ENCODE assay signal across 1 cellular context in genomic region chr11:65477271-65478029, GRCh38.
A peak's percentile ranks its signal among the peaks of the same experiment; 100 is the strongest.
TF ChIP-seq lines count a peak whose summit lies in the region.

No MANE protein-coding gene starts in this region.

TF ChIP-seq in K562, 482 proteins besides CTCF, POLR2A, EP300 and RAD21 (continued from another document and continues in another):
- TF ChIP-seq, protein P1, sequence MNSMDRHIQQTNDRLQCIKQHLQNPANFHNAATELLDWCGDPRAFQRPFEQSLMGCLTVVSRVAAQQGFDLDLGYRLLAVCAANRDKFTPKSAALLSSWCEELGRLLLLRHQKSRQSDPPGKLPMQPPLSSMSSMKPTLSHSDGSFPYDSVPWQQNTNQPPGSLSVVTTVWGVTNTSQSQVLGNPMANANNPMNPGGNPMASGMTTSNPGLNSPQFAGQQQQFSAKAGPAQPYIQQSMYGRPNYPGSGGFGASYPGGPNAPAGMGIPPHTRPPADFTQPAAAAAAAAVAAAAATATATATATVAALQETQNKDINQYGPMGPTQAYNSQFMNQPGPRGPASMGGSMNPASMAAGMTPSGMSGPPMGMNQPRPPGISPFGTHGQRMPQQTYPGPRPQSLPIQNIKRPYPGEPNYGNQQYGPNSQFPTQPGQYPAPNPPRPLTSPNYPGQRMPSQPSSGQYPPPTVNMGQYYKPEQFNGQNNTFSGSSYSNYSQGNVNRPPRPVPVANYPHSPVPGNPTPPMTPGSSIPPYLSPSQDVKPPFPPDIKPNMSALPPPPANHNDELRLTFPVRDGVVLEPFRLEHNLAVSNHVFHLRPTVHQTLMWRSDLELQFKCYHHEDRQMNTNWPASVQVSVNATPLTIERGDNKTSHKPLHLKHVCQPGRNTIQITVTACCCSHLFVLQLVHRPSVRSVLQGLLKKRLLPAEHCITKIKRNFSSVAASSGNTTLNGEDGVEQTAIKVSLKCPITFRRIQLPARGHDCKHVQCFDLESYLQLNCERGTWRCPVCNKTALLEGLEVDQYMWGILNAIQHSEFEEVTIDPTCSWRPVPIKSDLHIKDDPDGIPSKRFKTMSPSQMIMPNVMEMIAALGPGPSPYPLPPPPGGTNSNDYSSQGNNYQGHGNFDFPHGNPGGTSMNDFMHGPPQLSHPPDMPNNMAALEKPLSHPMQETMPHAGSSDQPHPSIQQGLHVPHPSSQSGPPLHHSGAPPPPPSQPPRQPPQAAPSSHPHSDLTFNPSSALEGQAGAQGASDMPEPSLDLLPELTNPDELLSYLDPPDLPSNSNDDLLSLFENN (IDR thresholded peaks at IDR 0.05; ENCODE audit: low read depth in 2 of 2, low read length in 2 of 2): peak in 1 of 2 experiments; percentile 80; a peak in 2 of 4 replicates
- TF ChIP-seq CHD4 (IDR thresholded peaks at IDR 0.05; ENCODE audit: insufficient read depth, insufficient replicate concordance, low read depth, low read length, poor library complexity, severe bottlenecking) (no peak), MAX (CRISPR knock-in tag; IDR thresholded peaks at IDR 0.05) (peak; percentile 72; the same call in 1 of the 2 replicates), MTF1 (CRISPR knock-in tag; IDR thresholded peaks at IDR 0.05; ENCODE audit: borderline replicate concordance) (no peak), TARDBP (IDR thresholded peaks at IDR 0.05) (peak; percentile 17; the same call in 1 of the 2 replicates), SUPT5H (IDR thresholded peaks at IDR 0.05) (peak; percentile 94), NFIC (IDR thresholded peaks at IDR 0.05) (0 out of 2 replicates have a peak, but pooled peaks have one; percentile 11), XRCC5 (IDR thresholded peaks at IDR 0.05; ENCODE audit: low read depth, low read length) (peak; percentile 41; the same call in 1 of the 2 replicates), EP400 (IDR thresholded peaks at IDR 0.05) (peak; percentile 85), SREBF1 (IDR thresholded peaks at IDR 0.05; ENCODE audit: borderline replicate concordance, low read depth, low read length) (0 out of 2 replicates have a peak, but pooled peaks have one; percentile 36), PHF20 (IDR thresholded peaks at IDR 0.05; ENCODE audit: partially characterized antibody) (peak; percentile 11), ZNF23 (CRISPR knock-in tag; IDR thresholded peaks at IDR 0.05) (no peak), ZNF184 (CRISPR knock-in tag; IDR thresholded peaks at IDR 0.05) (no peak), TAF1 (IDR thresholded peaks at IDR 0.05; ENCODE audit: control insufficient read depth, extremely low read depth, insufficient read depth, low read length, severe bottlenecking) (peak; percentile 96), ZBTB40 (IDR thresholded peaks at IDR 0.05) (peak; percentile 83), ZBTB40 (CRISPR knock-in tag; IDR thresholded peaks at IDR 0.05) (no peak), ELF2 (CRISPR knock-in tag; IDR thresholded peaks at IDR 0.05) (peak; percentile 74), CTBP1 (IDR thresholded peaks at IDR 0.05; ENCODE audit: borderline replicate concordance) (peak; percentile 84), ARID2 (IDR thresholded peaks at IDR 0.05) (peak; percentile 39; the same call in 1 of the 2 replicates), KDM4B (IDR thresholded peaks at IDR 0.05; ENCODE audit: borderline replicate concordance in 2 of 2, low read depth in 1 of 2) (no peak; a peak in 1 of 4 replicates), MED1 (CRISPR knock-in tag; IDR thresholded peaks at IDR 0.05; ENCODE audit: borderline replicate concordance) (no peak), KLF1 (tag; IDR thresholded peaks at IDR 0.05) (peak; percentile 95), NR3C1 (CRISPR knock-in tag; IDR thresholded peaks at IDR 0.05) (no peak), ZNF263 (CRISPR knock-in tag; IDR thresholded peaks at IDR 0.05; ENCODE audit: borderline replicate concordance) (peak; percentile 57; the same call in 1 of the 2 replicates), ATF7 (IDR thresholded peaks at IDR 0.05) (peak; percentile 90), ZBTB5 (IDR thresholded peaks at IDR 0.05) (no peak; the same call in 1 of the 2 replicates), RBM25 (IDR thresholded peaks at IDR 0.05; ENCODE audit: low read depth, low read length, severe bottlenecking) (peak; percentile 7), CREB1 (IDR thresholded peaks at IDR 0.05) (peak; percentile 49; the same call in 1 of the 2 replicates), CREB1 (CRISPR knock-in tag; IDR thresholded peaks at IDR 0.05) (peak; percentile 57; the same call in 1 of the 2 replicates), ZNF644 (tag; IDR thresholded peaks at IDR 0.05; ENCODE audit: low read depth) (peak; percentile 22; the same call in 1 of the 2 replicates), ZNF232 (CRISPR knock-in tag; IDR thresholded peaks at IDR 0.05) (no peak), JUND (IDR thresholded peaks at IDR 0.05; ENCODE audit: borderline replicate concordance, low read depth, low read length) (peak; percentile 97), JUND (tag; IDR thresholded peaks at IDR 0.05; ENCODE audit: borderline replicate concordance, low read depth, low read length) (peak; percentile 94; the same call in 2 of the 3 replicates), RBBP5 (IDR thresholded peaks at IDR 0.05; ENCODE audit: borderline replicate concordance, insufficient read depth, low read length, poor library complexity, severe bottlenecking) (peak; percentile 82), ZBTB34 (CRISPR knock-in tag; IDR thresholded peaks at IDR 0.05) (no peak), ZNF324 (CRISPR knock-in tag; IDR thresholded peaks at IDR 0.05) (no peak)
- TF ChIP-seq, protein P2, sequence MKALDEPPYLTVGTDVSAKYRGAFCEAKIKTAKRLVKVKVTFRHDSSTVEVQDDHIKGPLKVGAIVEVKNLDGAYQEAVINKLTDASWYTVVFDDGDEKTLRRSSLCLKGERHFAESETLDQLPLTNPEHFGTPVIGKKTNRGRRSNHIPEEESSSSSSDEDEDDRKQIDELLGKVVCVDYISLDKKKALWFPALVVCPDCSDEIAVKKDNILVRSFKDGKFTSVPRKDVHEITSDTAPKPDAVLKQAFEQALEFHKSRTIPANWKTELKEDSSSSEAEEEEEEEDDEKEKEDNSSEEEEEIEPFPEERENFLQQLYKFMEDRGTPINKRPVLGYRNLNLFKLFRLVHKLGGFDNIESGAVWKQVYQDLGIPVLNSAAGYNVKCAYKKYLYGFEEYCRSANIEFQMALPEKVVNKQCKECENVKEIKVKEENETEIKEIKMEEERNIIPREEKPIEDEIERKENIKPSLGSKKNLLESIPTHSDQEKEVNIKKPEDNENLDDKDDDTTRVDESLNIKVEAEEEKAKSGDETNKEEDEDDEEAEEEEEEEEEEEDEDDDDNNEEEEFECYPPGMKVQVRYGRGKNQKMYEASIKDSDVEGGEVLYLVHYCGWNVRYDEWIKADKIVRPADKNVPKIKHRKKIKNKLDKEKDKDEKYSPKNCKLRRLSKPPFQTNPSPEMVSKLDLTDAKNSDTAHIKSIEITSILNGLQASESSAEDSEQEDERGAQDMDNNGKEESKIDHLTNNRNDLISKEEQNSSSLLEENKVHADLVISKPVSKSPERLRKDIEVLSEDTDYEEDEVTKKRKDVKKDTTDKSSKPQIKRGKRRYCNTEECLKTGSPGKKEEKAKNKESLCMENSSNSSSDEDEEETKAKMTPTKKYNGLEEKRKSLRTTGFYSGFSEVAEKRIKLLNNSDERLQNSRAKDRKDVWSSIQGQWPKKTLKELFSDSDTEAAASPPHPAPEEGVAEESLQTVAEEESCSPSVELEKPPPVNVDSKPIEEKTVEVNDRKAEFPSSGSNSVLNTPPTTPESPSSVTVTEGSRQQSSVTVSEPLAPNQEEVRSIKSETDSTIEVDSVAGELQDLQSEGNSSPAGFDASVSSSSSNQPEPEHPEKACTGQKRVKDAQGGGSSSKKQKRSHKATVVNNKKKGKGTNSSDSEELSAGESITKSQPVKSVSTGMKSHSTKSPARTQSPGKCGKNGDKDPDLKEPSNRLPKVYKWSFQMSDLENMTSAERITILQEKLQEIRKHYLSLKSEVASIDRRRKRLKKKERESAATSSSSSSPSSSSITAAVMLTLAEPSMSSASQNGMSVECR (CRISPR knock-in tag; IDR thresholded peaks at IDR 0.05): peak; percentile 29; the same call in 1 of the 2 replicates
- TF ChIP-seq, protein P3, sequence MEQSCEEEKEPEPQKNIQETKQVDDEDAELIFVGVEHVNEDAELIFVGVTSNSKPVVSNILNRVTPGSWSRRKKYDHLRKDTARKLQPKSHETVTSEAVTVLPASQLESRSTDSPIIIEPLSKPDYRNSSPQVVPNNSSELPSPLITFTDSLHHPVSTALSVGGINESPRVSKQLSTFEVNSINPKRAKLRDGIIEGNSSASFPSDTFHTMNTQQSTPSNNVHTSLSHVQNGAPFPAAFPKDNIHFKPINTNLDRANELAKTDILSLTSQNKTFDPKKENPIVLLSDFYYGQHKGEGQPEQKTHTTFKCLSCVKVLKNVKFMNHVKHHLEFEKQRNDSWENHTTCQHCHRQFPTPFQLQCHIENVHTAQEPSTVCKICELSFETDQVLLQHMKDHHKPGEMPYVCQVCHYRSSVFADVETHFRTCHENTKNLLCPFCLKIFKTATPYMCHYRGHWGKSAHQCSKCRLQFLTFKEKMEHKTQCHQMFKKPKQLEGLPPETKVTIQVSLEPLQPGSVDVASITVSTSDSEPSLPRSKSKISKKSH (CRISPR knock-in tag; IDR thresholded peaks at IDR 0.05): 0 out of 2 replicates have a peak, but pooled peaks have one; percentile 6
